17 cellular contexts compared by ENCODE assay signal in genomic region chr17:8583954-8584353, GRCh38. TPM values are rescaled to one million over a fixed set of nuclear protein-coding genes. Genes with fewer than 3 reads are reported as not detected.
DNase-seq lines count a peak whose midpoint lies in the region; ATAC-seq and TF ChIP-seq lines count a peak whose summit lies in the region.
"Had no signal": no experiment of that assay in that cellular context is flagged by ENCODE, and none has a peak within 500 bp of the region (broad histone marks: within the 10 kb centered on the region; RNA-seq: fewer than 3 reads in every experiment).

No MANE protein-coding gene starts in this region.

- no peak overlapping the region for H3K4me3 Mint-ChIP-seq in activated T-helper 17 cell treated with anti-CD3 and anti-CD28 coated beads, Interleukin-2, amount 50 U/mL, for 72 hours
- H3K4me3 Mint-ChIP-seq: B cell; CD8-positive, alpha-beta T cell; IgD-negative memory B cell had no signal

- no peak overlapping the region for H3K4me3 ChIP-seq in HEK293 (ENCODE audit: low read depth, low read length)
- H3K4me3 ChIP-seq in coronary artery: no peak overlapping the region
- H3K4me3 ChIP-seq in trophoblast cell (ENCODE audit: low read depth, low read length): no peak overlapping the region
- H3K4me3 ChIP-seq: BLaER1 treated with 17β-estradiol and CSF1 and Interleukin-3, amounts not matched to agents 10 nM and 100 nM; GM23248 had no signal

- H3K4ac ChIP-seq in trophoblast cell (ENCODE audit: low read depth, low read length): no peak overlapping the region

- no peaks in the 10 kb centered on the region for H3K79me2 ChIP-seq in trophoblast cell (ENCODE audit: control insufficient read depth, insufficient read depth, low read length, poor library complexity)

- DNase-seq in coronary artery (ENCODE audit: low spot score) (no peak), trophoblast cell (no peak), NCI-H1930 (lab: John Stamatoyannopoulos, UW) (no peak), germinal center (ENCODE audit: low spot score) (no peak), DMS114 treated with DMSO at 0.1 percent for 48 hours (lab: John Stamatoyannopoulos, UW; ENCODE audit: unreplicated experiment) (no peak)
- DNase-seq: 8988T; Calu3; CD8-positive, alpha-beta T cell; GDM1; GM23248 had no signal

- H3K23ac ChIP-seq in trophoblast cell (ENCODE audit: low read length): no peak overlapping the region

- H3K27ac Mint-ChIP-seq in activated T-helper 17 cell treated with anti-CD3 and anti-CD28 coated beads, Interleukin-2, amount 50 U/mL, for 72 hours: no peak overlapping the region
- H3K27ac Mint-ChIP-seq: B cell; CD8-positive, alpha-beta T cell had no signal

- H4K91ac ChIP-seq in trophoblast cell (ENCODE audit: low read depth, low read length): no peak overlapping the region

- POLR2A ChIA-PET in HEK293 (lab: Yijun Ruan, JAX): interaction anchor here (0.6 kb wide), 1 partner anchor 47 kb away, joined by 3 read pairs; the partner anchor contains the start of gene MYH10

- no peaks in the 10 kb centered on the region for H3K9me3 ChIP-seq in HEK293 (ENCODE audit: control insufficient read depth, insufficient read depth, low read depth, low read length)
- no peaks in the 10 kb centered on the region for H3K9me3 ChIP-seq in trophoblast cell (ENCODE audit: insufficient read depth, low read depth, low read length)

- H2AFZ ChIP-seq in trophoblast cell (ENCODE audit: insufficient read depth, low read length, poor library complexity): no peak overlapping the region
- H2AFZ ChIP-seq: GM23248 had no signal

- H2AK5ac ChIP-seq in trophoblast cell (ENCODE audit: low read length): no peak overlapping the region

- no peak overlapping the region for H3K27ac ChIP-seq in HEK293 (ENCODE audit: extremely low read depth, low read depth, low read length)
- peak overlapping the region; percentile 17 to 36 for H3K27ac ChIP-seq in coronary artery
- no peak overlapping the region for H3K27ac ChIP-seq in trophoblast cell (ENCODE audit: low read depth, low read length)
- H3K27ac ChIP-seq: BLaER1 treated with 17β-estradiol and CSF1 and Interleukin-3, amounts not matched to agents 10 nM and 100 nM; GM23248 had no signal

- H3K36me3 Mint-ChIP-seq in activated T-helper 17 cell treated with anti-CD3 and anti-CD28 coated beads, Interleukin-2, amount 50 U/mL, for 72 hours (ENCODE audit: low read depth): no peaks in the 10 kb centered on the region
- H3K36me3 Mint-ChIP-seq: CD8-positive, alpha-beta T cell; IgD-negative memory B cell had no signal

- no peak overlapping the region for H2BK12ac ChIP-seq in trophoblast cell (ENCODE audit: low read length)

- CTCF ChIA-PET in HEK293 (lab: Yijun Ruan, JAX): interaction anchor here (0.9 to 1.0 kb wide), 2 partner anchors 36 to 200 kb away, joined by 3 read pairs; no protein-coding TSS in a partner anchor

- H3K36me3 ChIP-seq in HEK293 (ENCODE audit: control insufficient read depth in 2 of 2, insufficient read depth in 1 of 2, low read length in 2 of 2) (peaks cover 8 to 19% of the 10 kb centered on the region in 2 experiments), trophoblast cell (ENCODE audit: control insufficient read depth in 1 of 2, insufficient read depth in 2 of 2, low read length in 2 of 2) (peaks cover 6 to 16% of the 10 kb centered on the region in 2 experiments)

- no peak overlapping the region for H2BK5ac ChIP-seq in trophoblast cell (ENCODE audit: low read depth, low read length, poor library complexity)

- peaks cover 9% of the 10 kb centered on the region; the same call in 1 of the 2 replicates for H3K4me1 ChIP-seq in HEK293 (ENCODE audit: control insufficient read depth, insufficient read depth, low read length)
- peaks cover 0 to 2% of the 10 kb centered on the region in 2 experiments for H3K4me1 ChIP-seq in trophoblast cell (ENCODE audit: control insufficient read depth in 1 of 2, insufficient read depth in 2 of 2, low read length in 2 of 2)

- no peak overlapping the region for H2BK120ac ChIP-seq in trophoblast cell (ENCODE audit: insufficient read depth, low read length, poor library complexity)

- peaks cover 13% of the 10 kb centered on the region for H3K27me3 Mint-ChIP-seq in activated T-helper 17 cell treated with anti-CD3 and anti-CD28 coated beads, Interleukin-2, amount 50 U/mL, for 72 hours

- peak overlapping the region; percentile 14 for H3K9ac ChIP-seq in trophoblast cell (ENCODE audit: low read length)
- H3K9ac ChIP-seq: BLaER1 treated with 17β-estradiol and CSF1 and Interleukin-3, amounts not matched to agents 10 nM and 100 nM; GM23248 had no signal

- WGBS in trophoblast cell (ENCODE audit: extremely low coverage, insufficient coverage, insufficient read length): no CpG with 5 or more reads among the region's 2 CpGs

- H4K8ac ChIP-seq in trophoblast cell (ENCODE audit: low read depth, low read length): no peak overlapping the region

- no peaks in the 10 kb centered on the region for H3K27me3 ChIP-seq in trophoblast cell (ENCODE audit: insufficient read depth, low read length)
- H3K27me3 ChIP-seq: BLaER1 treated with 17β-estradiol and CSF1 and Interleukin-3, amounts not matched to agents 10 nM and 100 nM had no signal

- H3K18ac ChIP-seq in trophoblast cell (ENCODE audit: low read length): no peak overlapping the region

- H3K79me1 ChIP-seq in trophoblast cell (ENCODE audit: low read length): peaks cover 4% of the 10 kb centered on the region

- ATAC-seq in activated T-helper 17 cell treated with anti-CD3 and anti-CD28 coated beads, Interleukin-2, amount 50 U/mL, for 72 hours (replicated peaks): no peak
- ATAC-seq: CD8-positive, alpha-beta T cell; HCT116; HepG2 had no signal

- TF ChIP-seq CTCF in HEK293 (tag by site-specific recombination; IDR thresholded peaks at IDR 0.05) (no peak), coronary artery (IDR thresholded peaks at IDR 0.05) (no peak)

- H3K4me1 Mint-ChIP-seq in activated T-helper 17 cell treated with anti-CD3 and anti-CD28 coated beads, Interleukin-2, amount 50 U/mL, for 72 hours: peaks cover 5% of the 10 kb centered on the region
- H3K4me1 Mint-ChIP-seq: IgD-negative memory B cell had no signal

- H3K9me3 Mint-ChIP-seq in activated T-helper 17 cell treated with anti-CD3 and anti-CD28 coated beads, Interleukin-2, amount 50 U/mL, for 72 hours: no peaks in the 10 kb centered on the region
- H3K9me3 Mint-ChIP-seq: CD8-positive, alpha-beta T cell had no signal

- no peak overlapping the region for H3K14ac ChIP-seq in trophoblast cell (ENCODE audit: low read length)

- no peak overlapping the region for H3K4me2 ChIP-seq in trophoblast cell (ENCODE audit: low read length)
- H3K4me2 ChIP-seq: BLaER1 treated with 17β-estradiol and CSF1 and Interleukin-3, amounts not matched to agents 10 nM and 100 nM had no signal

- H4K12ac ChIP-seq in trophoblast cell (ENCODE audit: low read depth, low read length): no peak overlapping the region

TF ChIP-seq in HEK293, 187 proteins besides CTCF, POLR2A, EP300 and RAD21:
- TF ChIP-seq, protein P1, sequence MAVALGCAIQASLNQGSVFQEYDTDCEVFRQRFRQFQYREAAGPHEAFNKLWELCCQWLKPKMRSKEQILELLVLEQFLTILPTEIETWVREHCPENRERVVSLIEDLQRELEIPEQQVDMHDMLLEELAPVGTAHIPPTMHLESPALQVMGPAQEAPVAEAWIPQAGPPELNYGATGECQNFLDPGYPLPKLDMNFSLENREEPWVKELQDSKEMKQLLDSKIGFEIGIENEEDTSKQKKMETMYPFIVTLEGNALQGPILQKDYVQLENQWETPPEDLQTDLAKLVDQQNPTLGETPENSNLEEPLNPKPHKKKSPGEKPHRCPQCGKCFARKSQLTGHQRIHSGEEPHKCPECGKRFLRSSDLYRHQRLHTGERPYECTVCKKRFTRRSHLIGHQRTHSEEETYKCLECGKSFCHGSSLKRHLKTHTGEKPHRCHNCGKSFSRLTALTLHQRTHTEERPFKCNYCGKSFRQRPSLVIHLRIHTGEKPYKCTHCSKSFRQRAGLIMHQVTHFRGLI (tag by site-specific recombination; IDR thresholded peaks at IDR 0.05): no peak
- TF ChIP-seq, protein P2, sequence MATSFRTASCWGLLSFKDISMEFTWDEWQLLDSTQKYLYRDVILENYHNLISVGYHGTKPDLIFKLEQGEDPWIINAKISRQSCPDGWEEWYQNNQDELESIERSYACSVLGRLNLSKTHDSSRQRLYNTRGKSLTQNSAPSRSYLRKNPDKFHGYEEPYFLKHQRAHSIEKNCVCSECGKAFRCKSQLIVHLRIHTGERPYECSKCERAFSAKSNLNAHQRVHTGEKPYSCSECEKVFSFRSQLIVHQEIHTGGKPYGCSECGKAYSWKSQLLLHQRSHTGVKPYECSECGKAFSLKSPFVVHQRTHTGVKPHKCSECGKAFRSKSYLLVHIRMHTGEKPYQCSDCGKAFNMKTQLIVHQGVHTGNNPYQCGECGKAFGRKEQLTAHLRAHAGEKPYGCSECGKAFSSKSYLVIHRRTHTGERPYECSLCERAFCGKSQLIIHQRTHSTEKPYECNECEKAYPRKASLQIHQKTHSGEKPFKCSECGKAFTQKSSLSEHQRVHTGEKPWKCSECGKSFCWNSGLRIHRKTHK (tag by site-specific recombination; IDR thresholded peaks at IDR 0.05): peak; percentile 86

RNA-seq across cellular contexts. Expression of gene MYH10, which starts 46.6 kb away (rescaled TPM):
- polyA plus RNA-seq in trophoblast cell (2013): 132 and 148 TPM in 2 replicates
- total RNA-seq in activated T-helper 17 cell treated with anti-CD3 and anti-CD28 coated beads, Interleukin-2, amount 50 U/mL, for 72 hours: 10 to 100 TPM; 13.9 to 34.7 TPM

Comparison
In these comparisons a context has a peak if more than half of its experiments do, and no peak if none do; other contexts are left out.
1. H3K27ac ChIP-seq: peak in coronary artery (2 of 2); none in HEK293 (single experiment) and trophoblast cell (single experiment).